ENCODE assay signal across 1 cellular context in genomic region chr15:78988361-78988911, GRCh38.
TF ChIP-seq lines count a peak whose summit lies in the region.

No MANE protein-coding gene starts in this region.

TF ChIP-seq in HepG2, 621 proteins besides CTCF, POLR2A, EP300 and RAD21 (continued from another document and continues in another):
- TF ChIP-seq ZNF318 (CRISPR knock-in tag; IDR thresholded peaks at IDR 0.05) (no peak), ZFP36 (IDR thresholded peaks at IDR 0.05; ENCODE audit: borderline replicate concordance, low read depth, low read length, partially characterized antibody) (no peak), MTERF4 (CRISPR knock-in tag; IDR thresholded peaks at IDR 0.05) (no peak), ZNF143 (CRISPR knock-in tag; IDR thresholded peaks at IDR 0.05) (0 out of 2 replicates have a peak, but pooled peaks have one; percentile 32), ZNF33B (CRISPR knock-in tag; IDR thresholded peaks at IDR 0.05) (no peak; the same call in 1 of the 2 replicates), ZNF44 (CRISPR knock-in tag; IDR thresholded peaks at IDR 0.05) (no peak), ZNF691 (CRISPR knock-in tag; IDR thresholded peaks at IDR 0.05; ENCODE audit: borderline replicate concordance, low read depth) (no peak), ELF1 (CRISPR knock-in tag; IDR thresholded peaks at IDR 0.05) (peak; percentile 79), ZNF780A (CRISPR knock-in tag; IDR thresholded peaks at IDR 0.05) (no peak; the same call in 1 of the 2 replicates), ZNF329 (CRISPR knock-in tag; IDR thresholded peaks at IDR 0.05; ENCODE audit: low read depth) (0 out of 2 replicates have a peak, but pooled peaks have one; percentile 34), ADNP (CRISPR knock-in tag; IDR thresholded peaks at IDR 0.05) (no peak), ZNF281 (CRISPR knock-in tag; IDR thresholded peaks at IDR 0.05; ENCODE audit: borderline replicate concordance) (peak; percentile 43; the same call in 1 of the 2 replicates), ZBTB14 (CRISPR knock-in tag; IDR thresholded peaks at IDR 0.05) (no peak), E2F1 (CRISPR knock-in tag; IDR thresholded peaks at IDR 0.05) (no peak), SRF (IDR thresholded peaks at IDR 0.05; ENCODE audit: low read depth, low read length) (no peak), ZNF263 (CRISPR knock-in tag; IDR thresholded peaks at IDR 0.05) (peak; percentile 74; the same call in 1 of the 2 replicates), FOXA3 (CRISPR knock-in tag; IDR thresholded peaks at IDR 0.05) (peak; percentile 84), HNRNPH1 (optimal IDR thresholded peaks at IDR 0.05; ENCODE audit: low read depth, low read length) (no peak), ZNF589 (CRISPR knock-in tag; conservative IDR thresholded peaks at IDR 0.05) (no peak), RARG (CRISPR knock-in tag; IDR thresholded peaks at IDR 0.05; ENCODE audit: low read depth) (no peak), CENPBD1 (CRISPR knock-in tag; IDR thresholded peaks at IDR 0.05; ENCODE audit: borderline replicate concordance, low read depth) (no peak), HNF4A (CRISPR knock-in tag; IDR thresholded peaks at IDR 0.05) (peak; percentile 70), GMEB1 (CRISPR knock-in tag; IDR thresholded peaks at IDR 0.05; ENCODE audit: borderline replicate concordance) (no peak), GATAD1 (CRISPR knock-in tag; IDR thresholded peaks at IDR 0.05) (peak; percentile 44; the same call in 1 of the 2 replicates), ZSCAN9 (CRISPR knock-in tag; IDR thresholded peaks at IDR 0.05; ENCODE audit: borderline replicate concordance) (peak; percentile 90), ZZZ3 (CRISPR knock-in tag; IDR thresholded peaks at IDR 0.05; ENCODE audit: borderline replicate concordance) (no peak; the same call in 1 of the 2 replicates), PRMT3 (CRISPR knock-in tag; IDR thresholded peaks at IDR 0.05; ENCODE audit: borderline replicate concordance, low read depth) (no peak), ZNF367 (CRISPR knock-in tag; IDR thresholded peaks at IDR 0.05; ENCODE audit: borderline replicate concordance) (no peak), ZNF441 (CRISPR knock-in tag; IDR thresholded peaks at IDR 0.05; ENCODE audit: borderline replicate concordance) (peak; percentile 76), HNRNPUL1 (IDR thresholded peaks at IDR 0.05; ENCODE audit: low read depth, low read length) (no peak), SETDB1 (CRISPR knock-in tag; IDR thresholded peaks at IDR 0.05; ENCODE audit: borderline replicate concordance) (no peak), MYPOP (CRISPR knock-in tag; IDR thresholded peaks at IDR 0.05) (peak; percentile 57; the same call in 1 of the 2 replicates), ZNF501 (CRISPR knock-in tag; IDR thresholded peaks at IDR 0.05) (peak; percentile 79), ZNF280B (CRISPR knock-in tag; IDR thresholded peaks at IDR 0.05; ENCODE audit: borderline replicate concordance) (peak; percentile 87; the same call in 1 of the 2 replicates), CAMTA2 (CRISPR knock-in tag; IDR thresholded peaks at IDR 0.05; ENCODE audit: borderline replicate concordance) (0 out of 2 replicates have a peak, but pooled peaks have one; percentile 45), FOXM1 (CRISPR knock-in tag; IDR thresholded peaks at IDR 0.05) (no peak)
